In genomic region chr5:181189363-181189961, GRCh38 we compare ENCODE assay signal across 6 cellular contexts. TPM values are rescaled to one million over a fixed set of nuclear protein-coding genes. Genes with fewer than 3 reads are reported as not detected.
DNase-seq lines count a peak whose midpoint lies in the region; ATAC-seq and TF ChIP-seq lines count a peak whose summit lies in the region.

No MANE protein-coding gene starts in this region.

- ATAC-seq in HG03432 (IDR thresholded peaks at IDR 0.05; ENCODE audit: unreplicated experiment) (no peak), GM19351 (IDR thresholded peaks at IDR 0.05; ENCODE audit: unreplicated experiment) (no peak)

- H3K4me3 ChIP-seq in BJ (ENCODE audit: low read depth, low read length): peak overlapping the region; percentile 42
- H3K4me3 ChIP-seq in WI38 (ENCODE audit: low read depth, low read length): peak overlapping the region; percentile 82

- no peak for DNase-seq in BJ (ENCODE audit: low read depth)
- peak; percentile 33 for DNase-seq in globus pallidus (ENCODE audit: low spot score)
- peak in 2 of 3 experiments; percentile 63 to 64 for DNase-seq in stimulated activated CD4-positive, alpha-beta T cell treated with anti-CD3 and anti-CD28 coated beads, TNF-alpha, amount 100 ng/mL, for 24 hours (ENCODE audit: low read depth in 3 of 3)

- POLR2A ChIA-PET in BJ (lab: Charles Lee): interaction anchor here (0.6 kb wide), 1 partner anchor 14 kb away, joined by 3 read pairs; no protein-coding TSS in a partner anchor

- H3K27me3 ChIP-seq in BJ (ENCODE audit: control insufficient read depth, insufficient read depth, low read length): no peaks in the 10 kb centered on the region

- no peaks in the 10 kb centered on the region for H3K36me3 ChIP-seq in BJ (ENCODE audit: control insufficient read depth, insufficient read depth, low read length)

- CTCF ChIA-PET in BJ (lab: Yijun Ruan, JAX): interaction anchor here (1.1 to 2.7 kb wide), 4 partner anchors 18 to 35 kb away, joined by 4 to 8 read pairs (median 5); no protein-coding TSS in a partner anchor

- TF ChIP-seq CTCF in BJ (IDR thresholded peaks at IDR 0.05; ENCODE audit: insufficient read depth, low read depth, low read length) (no peak), WI38 (IDR thresholded peaks at IDR 0.05; ENCODE audit: low read depth, low read length) (no peak)

RNA-seq across cellular contexts. Expression of gene TRIM7, which starts 15.5 kb away (rescaled TPM):
- 3.2 and 3.9 TPM in 2 replicates for polyA plus RNA-seq in BJ (2011; rRNA removed)
- 0.71 and 0.77 TPM in 2 replicates for polyA minus RNA-seq in BJ (2011; rRNA and poly(A)+ RNA removed)

RNA-seq across cellular contexts. Expression of gene TRIM41, which starts 33.6 kb away (rescaled TPM):
- 15.2 and 15.9 TPM in 2 replicates for polyA plus RNA-seq in BJ (2011; rRNA removed)
- polyA minus RNA-seq in BJ (2011; rRNA and poly(A)+ RNA removed): 5.5 and 8.2 TPM in 2 replicates

RNA-seq across cellular contexts. Expression of gene OR2V2, which starts 42.1 kb away (rescaled TPM):
- not detected in 2 replicates for polyA plus RNA-seq in BJ (2011; rRNA removed)
- polyA minus RNA-seq in BJ (2011; rRNA and poly(A)+ RNA removed): not detected in 2 replicates

RNA-seq across cellular contexts. Expression of gene RACK1, which starts 54.2 kb away (rescaled TPM):
- 6,186 and 8,520 TPM in 2 replicates for polyA plus RNA-seq in BJ (2011; rRNA removed)
- 5,808 and 12,219 TPM in 2 replicates for polyA minus RNA-seq in BJ (2011; rRNA and poly(A)+ RNA removed)

RNA-seq across cellular contexts. Expression of gene OR2V1, which starts 58.5 kb away (rescaled TPM):
- polyA plus RNA-seq in BJ (2011; rRNA removed): not detected in 2 replicates
- polyA minus RNA-seq in BJ (2011; rRNA and poly(A)+ RNA removed): not detected in 2 replicates
